27 cellular contexts compared by ENCODE assay signal in genomic region chr2:119910566-119910965, GRCh38.
"Had no signal": no experiment of that assay in that cellular context is flagged by ENCODE, and none has a peak within 500 bp of the region (broad histone marks: within the 10 kb centered on the region; RNA-seq: fewer than 3 reads in every experiment).

No MANE protein-coding gene starts in this region.

- ATAC-seq: esophagus mucosa; gastrocnemius medialis; left lung; naive thymus-derived CD8-positive, alpha-beta T cell; psoas muscle; right cardiac atrium; stimulated activated memory B cell treated with anti-CD40 and anti-IgM and Interleukin-4, amounts not matched to agents 10 μg/mL and 1 μg/mL and 100 μg/mL, for 72 hours; stimulated activated naive CD8-positive, alpha-beta T cell treated with anti-CD3 and anti-CD28 coated beads, Interleukin-15, Interleukin-2, amounts not matched to agents 100 U/mL and 50 U/mL, for 24 hours had no signal

- H3K4me3 Mint-ChIP-seq: naive thymus-derived CD8-positive, alpha-beta T cell; nephron progenitor cell; stimulated activated memory B cell treated with anti-CD40 and anti-IgM and Interleukin-4, amounts not matched to agents 10 μg/mL and 1 μg/mL and 100 μg/mL, for 72 hours had no signal

- H3K27me3 Mint-ChIP-seq: naive thymus-derived CD8-positive, alpha-beta T cell; stimulated activated memory B cell treated with anti-CD40 and anti-IgM and Interleukin-4, amounts not matched to agents 10 μg/mL and 1 μg/mL and 100 μg/mL, for 72 hours had no signal

- FAIRE-seq: colon, kidney, urothelium cell line had no signal

- H3K4me1 ChIP-seq: gastrocnemius medialis, left lung, psoas muscle, sigmoid colon, spleen, tibial nerve, upper lobe of left lung had no signal

- H3K9me3 ChIP-seq: gastrocnemius medialis, left lung, ovary, psoas muscle, thoracic aorta, upper lobe of left lung had no signal

- H3K36me3 ChIP-seq: gastrocnemius medialis, left lung, ovary, thoracic aorta, upper lobe of left lung had no signal

- DNase-seq: effector memory CD4-positive, alpha-beta T cell; foreskin fibroblast; gastrocnemius medialis; head of caudate nucleus; kidney; left lung; mammary epithelial cell; naive thymus-derived CD8-positive, alpha-beta T cell; nephron progenitor cell; occipital lobe; ovary; posterior cingulate gyrus; psoas muscle; right cardiac atrium; sigmoid colon; spleen; stimulated activated CD4-positive, alpha-beta T cell treated with anti-CD3 and anti-CD28 coated beads, Interleukin-4, amount 100 ng/mL, for 4 hours; stimulated activated naive CD8-positive, alpha-beta T cell treated with anti-CD3 and anti-CD28 coated beads, Interleukin-15, Interleukin-2, amounts not matched to agents 100 U/mL and 50 U/mL, for 24 hours; substantia nigra; upper lobe of left lung had no signal

- H3K9me3 Mint-ChIP-seq: nephron progenitor cell had no signal

- H3K27me3 ChIP-seq: gastrocnemius medialis, left lung, ovary, sigmoid colon, spleen, tibial nerve, upper lobe of left lung had no signal

- H3K4me3 ChIP-seq: gastrocnemius medialis, left lung, ovary, psoas muscle, sigmoid colon, spleen, thoracic aorta, tibial nerve, upper lobe of left lung had no signal

- H3K4me1 Mint-ChIP-seq: nephron progenitor cell; stimulated activated memory B cell treated with anti-CD40 and anti-IgM and Interleukin-4, amounts not matched to agents 10 μg/mL and 1 μg/mL and 100 μg/mL, for 72 hours had no signal

- H3K27ac ChIP-seq: epithelial cell of prostate, gastrocnemius medialis, left lung, ovary, psoas muscle, sigmoid colon, spleen, thoracic aorta, tibial nerve, upper lobe of left lung had no signal

- H3K27ac Mint-ChIP-seq: nephron progenitor cell; stimulated activated memory B cell treated with anti-CD40 and anti-IgM and Interleukin-4, amounts not matched to agents 10 μg/mL and 1 μg/mL and 100 μg/mL, for 72 hours had no signal
